Comparison of ENCODE assay signal across 27 cellular contexts in the genomic region with DNA sequence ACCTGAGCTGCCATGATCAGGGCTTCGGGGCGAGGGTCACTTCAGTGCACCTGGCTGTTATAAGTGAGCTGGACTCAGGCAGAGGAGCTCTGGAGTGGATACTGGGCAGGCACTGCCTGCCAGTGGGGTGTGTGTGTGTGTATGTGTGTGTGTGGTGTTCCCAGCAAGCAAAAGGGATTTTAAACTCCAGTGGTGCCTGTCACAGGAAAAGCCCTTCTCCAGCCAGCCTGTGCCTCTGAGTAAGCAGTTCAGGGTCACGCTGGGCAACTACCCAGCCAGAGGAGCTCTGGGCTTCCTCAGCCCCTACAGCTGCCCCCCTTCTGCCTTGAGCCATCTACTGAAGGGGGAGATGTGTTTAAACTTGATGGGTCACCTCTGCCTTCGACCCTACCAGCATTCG.
A peak's percentile ranks its signal among the peaks of the same experiment; 100 is the strongest.
DNase-seq lines count a peak whose midpoint lies in the region; ATAC-seq and TF ChIP-seq lines count a peak whose summit lies in the region.
"Had no signal": no experiment of that assay in that cellular context is flagged by ENCODE, and none has a peak within 500 bp of the region (broad histone marks: within the 10 kb centered on the region; RNA-seq: fewer than 3 reads in every experiment).

No MANE protein-coding gene starts in this region.

- no peak for TF ChIP-seq RAD21 in HCT116 (IDR thresholded peaks at IDR 0.05; ENCODE audit: low read depth)

- intact Hi-C loops in HCT116 (cut with micrococcal nuclease) = no loop called here
- intact Hi-C loops in adrenal gland (cut with DNase I) = no loop called here

- H3K79me2 ChIP-seq in HCT116 (ENCODE audit: insufficient read depth, low read length) = no peaks in the 10 kb centered on the region

- 51 to 72% (median 65%) methylated on average over 3 to 5 of the region's 5 CpGs for WGBS in adrenal gland, 4 donors

- H3K9me3 ChIP-seq in HCT116 (ENCODE audit: control insufficient read depth in 1 of 2, insufficient read depth in 1 of 2, low read depth in 1 of 2, low read length in 2 of 2) (no peaks in the 10 kb centered on the region), adrenal gland (replicated peaks in 1 of 3) (no peaks in the 10 kb centered on the region)
- H3K9me3 ChIP-seq: ascending aorta, gastroesophageal sphincter, left lung, Peyer's patch, stomach, thyroid gland, vagina had no signal

- no peak for TF ChIP-seq CTCF in HCT116 (IDR thresholded peaks at IDR 0.05 in 2 of 3, conservative IDR thresholded peaks at IDR 0.05 in 1 of 3; ENCODE audit: borderline replicate concordance in 1 of 3, insufficient read depth in 1 of 3, low read depth in 2 of 3, low read length in 2 of 3)
- no peak for TF ChIP-seq CTCF in adrenal gland (IDR thresholded peaks at IDR 0.05)

- peak overlapping the region; percentile 82 for H3K4me2 ChIP-seq in HCT116 (ENCODE audit: low read length)

- no peak overlapping the region for H2AFZ ChIP-seq in HCT116 (ENCODE audit: low read depth, low read length, poor library complexity, severe bottlenecking)

- H4K20me1 ChIP-seq in HCT116 (ENCODE audit: insufficient read depth) = no peaks in the 10 kb centered on the region

- H3K27ac ChIP-seq in HCT116 (ENCODE audit: low read depth, low read length) (no peak overlapping the region), adrenal gland (no peak overlapping the region)
- H3K27ac ChIP-seq: ascending aorta, gastroesophageal sphincter, left lung, Peyer's patch, stomach, thyroid gland, vagina had no signal

- H3K27me3 ChIP-seq in HCT116 (ENCODE audit: insufficient read depth, low read length) (no peaks in the 10 kb centered on the region), adrenal gland (no peaks in the 10 kb centered on the region)
- H3K27me3 ChIP-seq: ascending aorta, Peyer's patch, thyroid gland, vagina had no signal

- H3K4me1 ChIP-seq in HCT116 (ENCODE audit: control insufficient read depth in 1 of 2, insufficient read depth in 2 of 2, low read length in 2 of 2) (peaks cover 16 to 60% of the 10 kb centered on the region in 2 experiments), adrenal gland (replicated peaks in 1 of 2) (peaks cover 12 to 20% of the 10 kb centered on the region in 2 donors)

- H3K36me3 ChIP-seq in HCT116 (ENCODE audit: control insufficient read depth in 1 of 2, insufficient read depth in 2 of 2, low read length in 2 of 2) = no peaks in the 10 kb centered on the region
- no peaks in the 10 kb centered on the region for H3K36me3 ChIP-seq in adrenal gland (replicated peaks in 1 of 2)
- H3K36me3 ChIP-seq: ascending aorta, gastroesophageal sphincter, left lung, Peyer's patch, stomach, thyroid gland, vagina had no signal

- H3K4me3 ChIP-seq in HCT116 (replicated peaks in 1 of 2; ENCODE audit: low read depth in 1 of 2, low read length in 2 of 2) = no peak overlapping the region
- no peak overlapping the region for H3K4me3 ChIP-seq in adrenal gland
- H3K4me3 ChIP-seq: ascending aorta, gastroesophageal sphincter, left lung, Peyer's patch, thyroid gland, vagina had no signal

- POLR2A ChIA-PET in HCT116 (lab: Charles Lee) = no interaction called here

- no peak overlapping the region for H3K9ac ChIP-seq in HCT116 (ENCODE audit: low read length)

- no peaks in the 10 kb centered on the region for H3K9me2 ChIP-seq in HCT116 (ENCODE audit: insufficient read depth)

- CTCF ChIA-PET in HCT116 (lab: Charles Lee) = interaction anchor here (1.4 kb wide), 3 partner anchors 10 to 116 kb away, joined by 3 to 7 read pairs (median 3); no protein-coding TSS in a partner anchor

- BruUV-seq in HCT116 (replicated peaks; lab: Mats Ljungman, UMichigan) = no TSS peak

- DNase-seq in NCI-H1417 (lab: John Stamatoyannopoulos, UW) (peak in 2 of 3 experiments; percentile 17 to 38), NCI-H1417 treated with DMSO at 0.1 percent for 48 hours (lab: John Stamatoyannopoulos, UW) (no peak), HCT116 (ENCODE audit: low read depth, low spot score) (no peak), adrenal gland (peak; percentile 36 to 76 (median 66)), myocyte (ENCODE audit: low read depth) (peak; percentile 23), activated T-cell treated with anti-CD3 and anti-CD28 coated beads for 4 hours (no peak), left lobe of liver (ENCODE audit: low spot score) (no peak), nucleus accumbens (lab: John Stamatoyannopoulos, UW) (no peak)
- DNase-seq: activated CD4-positive, alpha-beta T cell treated with anti-CD3 and anti-CD28 coated beads for 4 hours; activated effector memory CD4-positive, alpha-beta T cell treated with Interleukin-2 at 50 U/mL for 16 hours; activated naive CD8-positive, alpha-beta T cell treated with anti-CD3 and anti-CD28 coated beads for 36 hours; AML-193; CD4-positive, alpha-beta memory T cell; H9; KBM-7; left lung; NCI-H2107; NCI-H526; Peyer's patch; small intestine; stimulated activated CD4-positive, alpha-beta T cell treated with anti-CD3 and anti-CD28 coated beads, Interleukin-1b, Interleukin-23, amount 100 ng/mL, for 48 hours; stimulated activated CD8-positive, alpha-beta memory T cell treated with anti-CD3 and anti-CD28 coated beads, Interleukin-4, amount 100 ng/mL, for 48 hours; stomach; thyroid gland had no signal

- ATAC-seq in HCT116 (no peak), left lobe of liver (no peak)

- RAD21 ChIA-PET in HCT116 (lab: Charles Lee; ENCODE audit: low non-redundant PET in 1 of 2, low total read pairs in 2 of 2, uncharacterized antibody in 2 of 2, unreplicated experiment in 2 of 2) = no interaction called here

- TF ChIP-seq POLR2A in HCT116 (IDR thresholded peaks at IDR 0.05; ENCODE audit: borderline replicate concordance, extremely low read depth, insufficient read depth, insufficient read length) = no peak
- no peak for TF ChIP-seq POLR2A in adrenal gland (IDR thresholded peaks at IDR 0.05)

TF ChIP-seq in HCT116, 20 proteins besides CTCF, POLR2A, EP300 and RAD21:
- TF ChIP-seq ZNF274 (IDR thresholded peaks at IDR 0.05; ENCODE audit: low read depth, low read length) = no peak
- TF ChIP-seq SP1 (IDR thresholded peaks at IDR 0.05; ENCODE audit: low read depth) = no peak
- TF ChIP-seq, protein P1, sequence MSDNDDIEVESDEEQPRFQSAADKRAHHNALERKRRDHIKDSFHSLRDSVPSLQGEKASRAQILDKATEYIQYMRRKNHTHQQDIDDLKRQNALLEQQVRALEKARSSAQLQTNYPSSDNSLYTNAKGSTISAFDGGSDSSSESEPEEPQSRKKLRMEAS (IDR thresholded peaks at IDR 0.05) = no peak
- TF ChIP-seq EZH2phosphoT487 (IDR thresholded peaks at IDR 0.05; ENCODE audit: borderline replicate concordance) = no peak

Comparison
In these comparisons a context has a peak if more than half of its experiments do, and no peak if none do; other contexts are left out.
1. DNase-seq: peak in NCI-H1417 (2 of 3), adrenal gland (7 of 7) and myocyte (single experiment); none in NCI-H1417 treated with DMSO at 0.1 percent for 48 hours (single experiment), HCT116 (single experiment), activated T-cell treated with anti-CD3 and anti-CD28 coated beads for 4 hours (single experiment), left lobe of liver (single experiment) and nucleus accumbens (0 of 56).